Comparison of ENCODE assay signal across 21 cellular contexts in the genomic region with DNA sequence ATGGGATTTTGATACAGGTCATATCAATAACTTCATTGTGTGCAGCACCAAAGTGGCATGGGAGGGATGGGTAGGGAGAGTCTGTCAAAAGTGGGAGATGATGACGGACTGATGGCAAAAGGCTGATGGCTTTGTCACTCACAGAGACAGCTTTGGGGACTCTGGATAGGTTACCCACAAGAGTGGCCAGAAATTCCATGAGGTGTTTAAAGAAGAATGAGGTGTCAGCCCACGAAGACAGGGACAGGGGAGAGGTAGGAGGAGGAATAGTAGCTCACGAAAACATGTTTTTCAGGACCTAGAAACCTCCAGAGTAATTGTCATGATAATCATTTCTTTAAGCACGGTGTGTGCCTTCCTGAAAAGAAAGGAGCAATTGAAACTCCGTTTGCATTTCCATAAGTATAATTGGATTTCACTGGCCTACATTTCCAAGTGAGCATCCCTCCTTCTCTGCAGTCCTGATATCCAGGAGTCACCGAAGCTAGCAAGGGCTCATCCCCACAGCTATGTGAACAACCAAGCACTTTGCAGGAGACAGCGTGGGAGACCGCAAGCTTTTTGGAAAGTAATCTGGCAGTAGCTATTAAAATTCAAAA. TPM values are rescaled to one million over a fixed set of nuclear protein-coding genes. Genes with fewer than 3 reads are reported as not detected.
DNase-seq lines count a peak whose midpoint lies in the region; TF ChIP-seq lines count a peak whose summit lies in the region.
"Had no signal": no experiment of that assay in that cellular context is flagged by ENCODE, and none has a peak within 500 bp of the region (broad histone marks: within the 10 kb centered on the region; RNA-seq: fewer than 3 reads in every experiment).

No MANE protein-coding gene starts in this region.

- no peak overlapping the region for H3K56ac ChIP-seq in H9 (ENCODE audit: insufficient read length, low read depth, low read length)

- H3K9me3 Mint-ChIP-seq in H9: peaks cover 2 to 3% of the 10 kb centered on the region in 2 experiments; a peak in 1 of 5 replicates
- H3K9me3 Mint-ChIP-seq: CD8-positive, alpha-beta T cell had no signal

- H2BK12ac ChIP-seq in H9 (ENCODE audit: insufficient read length, low read depth, low read length): no peak overlapping the region
- no peak overlapping the region for H2BK12ac ChIP-seq in neuronal stem cell (ENCODE audit: low read length)

- H3K23ac ChIP-seq in H9 (ENCODE audit: insufficient read length, low read depth, low read length) (no peak overlapping the region), neuronal stem cell (ENCODE audit: low read depth, low read length, poor library complexity) (no peak overlapping the region)

- H3K14ac ChIP-seq in H9 (ENCODE audit: insufficient read depth, low read length) (no peak overlapping the region), neuronal stem cell (ENCODE audit: low read length) (no peak overlapping the region)

- H3K79me2 ChIP-seq in H9 (ENCODE audit: insufficient read depth, low read length): no peaks in the 10 kb centered on the region

- no peaks in the 10 kb centered on the region for H3K23me2 ChIP-seq in H9 (ENCODE audit: insufficient read length, low read depth, low read length, poor library complexity, severe bottlenecking)

- H4K8ac ChIP-seq in H9 (replicated peaks; ENCODE audit: insufficient read length, low read depth, low read length) (no peak overlapping the region), neuronal stem cell (ENCODE audit: low read depth, low read length) (no peak overlapping the region)

- H2AK5ac ChIP-seq in H9 (ENCODE audit: insufficient read length, low read length): no peak overlapping the region
- H2AK5ac ChIP-seq in neuronal stem cell (ENCODE audit: low read depth, low read length): no peak overlapping the region

- peaks cover 31 to 33% of the 10 kb centered on the region in 2 experiments for H3K4me1 Mint-ChIP-seq in H9
- H3K4me1 Mint-ChIP-seq: IgD-negative memory B cell had no signal

- H3K36me3 Mint-ChIP-seq in H9 (ENCODE audit: insufficient read depth in 1 of 3, low read depth in 3 of 3): peaks cover 0 to 6% (median 3%) of the 10 kb centered on the region in 3 experiments; a peak in 4 of 7 replicates
- H3K36me3 Mint-ChIP-seq: CD8-positive, alpha-beta T cell; IgD-negative memory B cell had no signal

- H3K27ac Mint-ChIP-seq in H9: peak overlapping the region; percentile 44 to 89 (median 74)
- H3K27ac Mint-ChIP-seq: CD8-positive, alpha-beta T cell; IgD-negative memory B cell had no signal

- intact Hi-C loops in cardiac septum (cut with DNase I): no loop called here

- H2BK15ac ChIP-seq in H9 (ENCODE audit: low read depth, low read length) (no peak overlapping the region), neuronal stem cell (ENCODE audit: low read length) (no peak overlapping the region)

- H4K91ac ChIP-seq in H9 (ENCODE audit: insufficient read length, low read depth, low read length) (no peak overlapping the region), neuronal stem cell (ENCODE audit: low read depth, low read length, poor library complexity) (no peak overlapping the region)

- no peak overlapping the region for H2BK5ac ChIP-seq in H9 (ENCODE audit: insufficient read length, low read length)
- no peak overlapping the region for H2BK5ac ChIP-seq in neuronal stem cell (ENCODE audit: low read length)

- no peaks in the 10 kb centered on the region for H3K79me1 ChIP-seq in H9 (ENCODE audit: insufficient read depth, low read depth, low read length, poor library complexity, severe bottlenecking)
- no peaks in the 10 kb centered on the region for H3K79me1 ChIP-seq in neuronal stem cell (ENCODE audit: low read depth, low read length)

- peak overlapping the region; percentile 12 for H3K4me2 ChIP-seq in H9 (ENCODE audit: insufficient read depth, insufficient read length, low read length)
- H3K4me2 ChIP-seq in neuronal stem cell (ENCODE audit: insufficient read depth, low read length, poor library complexity, severe bottlenecking): no peak overlapping the region

- H3K27me3 ChIP-seq in H9 (ENCODE audit: insufficient read depth, low read length): no peaks in the 10 kb centered on the region
- no peaks in the 10 kb centered on the region for H3K27me3 ChIP-seq in NT2/D1 (ENCODE audit: insufficient read depth, insufficient read length)
- peaks cover 0 to 6% (median 0%) of the 10 kb centered on the region in 3 experiments for H3K27me3 ChIP-seq in neuronal stem cell (ENCODE audit: control insufficient read depth in 3 of 3, insufficient read depth in 3 of 3, low read depth in 1 of 3, low read length in 3 of 3)
- H3K27me3 ChIP-seq: BLaER1 treated with 17β-estradiol and CSF1 and Interleukin-3, amounts not matched to agents 10 nM and 100 nM had no signal

- H3K27me3 Mint-ChIP-seq in H9 (ENCODE audit: low read depth): no peaks in the 10 kb centered on the region

- H2BK120ac ChIP-seq in H9 (ENCODE audit: low read depth, low read length, poor library complexity, severe bottlenecking) (no peak overlapping the region), neuronal stem cell (ENCODE audit: low read depth, low read length) (no peak overlapping the region)

- H2AFZ ChIP-seq in H9 (ENCODE audit: low read length) (no peak overlapping the region), neuronal stem cell (ENCODE audit: low read length) (peak overlapping the region; percentile 6)

- no CpG with 5 or more reads among the region's 8 CpGs for WGBS in H9 (ENCODE audit: extremely low coverage, insufficient read length, low lambda C conversion rate)
- no CpG with 5 or more reads among the region's 8 CpGs for WGBS in neuronal stem cell (ENCODE audit: extremely low coverage in 2 of 2, insufficient read length in 2 of 2, insufficient replicate concordance in 1 of 2), 2 donors

- H3K27ac ChIP-seq in H9 (ENCODE audit: insufficient read length, low read depth, low read length) (no peak overlapping the region), neuronal stem cell (replicated peaks; ENCODE audit: low read length) (no peak overlapping the region)
- H3K27ac ChIP-seq: BLaER1 treated with 17β-estradiol and CSF1 and Interleukin-3, amounts not matched to agents 10 nM and 100 nM; RWPE1; SK-N-MC had no signal

- H3T11ph ChIP-seq in H9 (ENCODE audit: low read length): no peak overlapping the region

- H3K4me3 ChIP-seq in NT2/D1 (ENCODE audit: insufficient read length, low read depth): no peak overlapping the region
- no peak overlapping the region for H3K4me3 ChIP-seq in neuronal stem cell (ENCODE audit: low read length in 2 of 2)
- H3K4me3 ChIP-seq: BLaER1 treated with 17β-estradiol and CSF1 and Interleukin-3, amounts not matched to agents 10 nM and 100 nM; SK-N-MC had no signal

- no peak overlapping the region for H3K4ac ChIP-seq in H9 (ENCODE audit: low read depth, low read length)
- no peak overlapping the region for H3K4ac ChIP-seq in neuronal stem cell (ENCODE audit: low read length)

- H2BK20ac ChIP-seq in H9 (ENCODE audit: low read depth, low read length, poor library complexity, severe bottlenecking): no peak overlapping the region

- H3K4me1 ChIP-seq in H9 (ENCODE audit: insufficient read depth, low read length) (peaks cover 4% of the 10 kb centered on the region), NT2/D1 (ENCODE audit: insufficient read depth, insufficient read length) (no peaks in the 10 kb centered on the region), neuronal stem cell (ENCODE audit: control insufficient read depth in 2 of 2, insufficient read depth in 1 of 2, low read depth in 1 of 2, low read length in 2 of 2) (peaks cover 0 to 3% of the 10 kb centered on the region in 2 donors)

- peak overlapping the region; percentile 34 to 50; a peak in 4 of 5 replicates for H3K4me3 Mint-ChIP-seq in H9
- H3K4me3 Mint-ChIP-seq: CD8-positive, alpha-beta T cell; IgD-negative memory B cell had no signal

- H3K18ac ChIP-seq in H9 (ENCODE audit: insufficient read length, low read depth, low read length): no peak overlapping the region
- no peak overlapping the region for H3K18ac ChIP-seq in neuronal stem cell (ENCODE audit: low read length)

- H3K36me3 ChIP-seq in NT2/D1 (ENCODE audit: insufficient read depth, insufficient read length, low read length) (no peaks in the 10 kb centered on the region), neuronal stem cell (replicated peaks in 1 of 2; ENCODE audit: control insufficient read depth in 2 of 2, insufficient read depth in 2 of 2, low read length in 2 of 2) (no peaks in the 10 kb centered on the region)
- H3K36me3 ChIP-seq: BLaER1 treated with 17β-estradiol and CSF1 and Interleukin-3, amounts not matched to agents 10 nM and 100 nM had no signal

- no peak for TF ChIP-seq CTCF in H9 (conservative IDR thresholded peaks at IDR 0.05)

- H4K5ac ChIP-seq in H9 (ENCODE audit: insufficient read length, low read depth, low read length): no peak overlapping the region

- DNase-seq in H9 (peak; percentile 28), NT2/D1 (ENCODE audit: low read depth, low spot score) (peak; percentile 74), iPS DF 4.7 (ENCODE audit: extremely low read depth, low spot score) (peak; percentile 11), neuronal stem cell (ENCODE audit: low spot score) (no peak), kidney glomerular epithelial cell (lab: John Stamatoyannopoulos, UW) (no peak), cardiac septum (ENCODE audit: low spot score) (no peak)
- DNase-seq in activated CD8-positive, alpha-beta memory T cell treated with anti-CD3 and anti-CD28 coated beads for 24 hours: no peak
- DNase-seq: Calu3; CD8-positive, alpha-beta T cell; DMS153; GDM1; NCI-H1105; NCI-H146; NCI-H2029; NCI-H2171 treated with DMSO at 0.1 percent for 48 hours; NCI-H524 treated with DMSO at 0.1 percent for 48 hours; SHP77 treated with DMSO at 0.1 percent for 48 hours had no signal

- no peaks in the 10 kb centered on the region for H3K9me3 ChIP-seq in H9 (ENCODE audit: control insufficient read depth, low read depth, low read length)
- no peaks in the 10 kb centered on the region for H3K9me3 ChIP-seq in NT2/D1 (ENCODE audit: insufficient read depth, low read length)
- no peaks in the 10 kb centered on the region for H3K9me3 ChIP-seq in neuronal stem cell (replicated peaks in 1 of 2; ENCODE audit: control insufficient read depth in 2 of 2, insufficient read depth in 1 of 2, low read depth in 1 of 2, low read length in 2 of 2)

- no peaks in the 10 kb centered on the region for H4K20me1 ChIP-seq in H9 (ENCODE audit: control insufficient read depth, insufficient read depth, insufficient read length)
- H4K20me1 ChIP-seq: BLaER1 treated with 17β-estradiol and CSF1 and Interleukin-3, amounts not matched to agents 10 nM and 100 nM had no signal

- H3K9ac ChIP-seq in H9 (ENCODE audit: extremely low read depth, insufficient read length, low read length): no peak overlapping the region
- no peak overlapping the region for H3K9ac ChIP-seq in NT2/D1 (ENCODE audit: insufficient read length, low read depth)
- H3K9ac ChIP-seq in neuronal stem cell (ENCODE audit: low read depth, low read length, poor library complexity): no peak overlapping the region
- H3K9ac ChIP-seq: BLaER1 treated with 17β-estradiol and CSF1 and Interleukin-3, amounts not matched to agents 10 nM and 100 nM had no signal

RNA-seq across cellular contexts. Expression of a gene that starts 60.0 kb away (rescaled TPM):
- not detected in 2 replicates for total RNA-seq in H9 (2021)
- not detected for polyA plus RNA-seq in neuronal stem cell (2013, experiment 1 of 2)
- polyA plus RNA-seq in neuronal stem cell (2013, experiment 2 of 2): not detected
- not detected for total RNA-seq in cardiac septum
- total RNA-seq: CD8-positive, alpha-beta T cell had no signal
- polyA plus RNA-seq: IgD-negative memory B cell had no signal

Comparison
In these comparisons a context has a peak if more than half of its experiments do, and no peak if none do; other contexts are left out.
1. DNase-seq: peak in H9 (single experiment), NT2/D1 (single experiment) and iPS DF 4.7 (single experiment); none in neuronal stem cell (single experiment), activated CD8-positive, alpha-beta memory T cell treated with anti-CD3 and anti-CD28 coated beads for 24 hours (single experiment), kidney glomerular epithelial cell (single experiment) and cardiac septum (single experiment).